ENCODE assay signal across 24 cellular contexts in the genomic region with DNA sequence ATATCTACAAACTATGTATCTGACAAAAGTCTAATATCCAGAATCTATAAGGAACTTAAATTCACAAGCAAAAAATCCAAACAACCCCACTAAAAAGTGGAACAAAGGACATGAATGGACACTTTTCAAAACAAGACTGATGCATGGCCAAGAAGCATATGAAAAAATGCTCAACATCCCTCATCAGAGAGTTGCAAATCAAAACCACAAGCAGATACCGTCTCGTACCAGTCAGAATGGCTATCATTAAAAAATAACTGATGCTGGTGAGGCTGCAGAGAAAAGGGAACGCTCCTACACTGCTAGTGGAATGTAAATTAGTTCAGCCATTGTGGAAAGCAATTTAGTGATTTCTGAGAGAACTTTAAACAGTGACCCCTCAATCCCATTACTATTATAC. TPM values are rescaled to one million over a fixed set of nuclear protein-coding genes. Genes with fewer than 3 reads are reported as not detected.
"Had no signal": no experiment of that assay in that cellular context is flagged by ENCODE, and none has a peak within 500 bp of the region (broad histone marks: within the 10 kb centered on the region; RNA-seq: fewer than 3 reads in every experiment).

No MANE protein-coding gene starts in this region.

- DNase-seq: Kasumi-1, MM.1S, NCI-H1092, NCI-H1105 treated with DMSO at 0.1 percent for 48 hours, NCI-H1417 treated with DMSO at 0.1 percent for 48 hours, NCI-H146, NCI-H1694 treated with DMSO at 0.1 percent for 48 hours, NCI-H1930, NCI-H2081, NCI-H2227 treated with DMSO at 0.1 percent for 48 hours, NCI-H526 treated with DMSO at 0.1 percent for 48 hours, NCI-H774, SHP77, SK-N-SH, SW 1271, T-cell had no signal

- H3K9ac ChIP-seq: KMS-11, SK-N-SH had no signal

- H3K4me3 Mint-ChIP-seq: IgD-negative memory B cell, T-cell had no signal

- H3K27me3 Mint-ChIP-seq: T-cell had no signal

- H3K4me2 ChIP-seq: KMS-11, SK-N-SH had no signal

- H3K9me2 ChIP-seq: SK-N-SH had no signal

- FAIRE-seq: HTR-8/SVneo, K562 had no signal

- ATAC-seq: K562, Panc1, T-cell had no signal

- H3K27ac Mint-ChIP-seq: IgD-negative memory B cell, T-cell had no signal

- H3K4me3 ChIP-seq: K562 had no signal

- H3K36me3 Mint-ChIP-seq: IgD-negative memory B cell, T-cell had no signal

- H3K9me3 Mint-ChIP-seq: T-cell had no signal

- H3K27ac ChIP-seq: HL-60, KMS-11, RWPE1 had no signal

- H3K9me3 ChIP-seq: SK-N-SH had no signal

- H3K4me1 Mint-ChIP-seq: IgD-negative memory B cell, T-cell had no signal

RNA-seq across cellular contexts. Expression of a gene that starts 56.5 kb away (rescaled TPM):
- total RNA-seq: NCI-H460 had no signal
